In genomic region chr5:148856009-148856367, GRCh38 we compare ENCODE assay signal across 21 cellular contexts. TPM values are rescaled to one million over a fixed set of nuclear protein-coding genes. Genes with fewer than 3 reads are reported as not detected.
DNase-seq lines count a peak whose midpoint lies in the region; ATAC-seq and TF ChIP-seq lines count a peak whose summit lies in the region.
"Had no signal": no experiment of that assay in that cellular context is flagged by ENCODE, and none has a peak within 500 bp of the region (broad histone marks: within the 10 kb centered on the region; RNA-seq: fewer than 3 reads in every experiment).

No MANE protein-coding gene starts in this region.

- no peak for ATAC-seq in activated naive CD4-positive, alpha-beta T cell treated with anti-CD3 and anti-CD28 coated beads, Interleukin-2, amount 50 U/mL, for 72 hours
- ATAC-seq in T-cell (replicated peaks in 1 of 4) (peak in 1 of 4 experiments; percentile 22), lung (ENCODE audit: insufficient read depth, low FRiP score) (no peak)
- ATAC-seq: stimulated activated naive B cell treated with anti-CD40 and anti-IgM and Interleukin-4, amounts not matched to agents 10 μg/mL and 1 μg/mL and 100 μg/mL, for 72 hours had no signal

- H3K4me3 ChIP-seq in lung (no peak overlapping the region), thyroid gland (replicated peaks in 1 of 3) (no peak overlapping the region)
- H3K4me3 ChIP-seq: BLaER1, colonic mucosa had no signal

- no peak overlapping the region for H3K4me3 Mint-ChIP-seq in activated naive CD4-positive, alpha-beta T cell treated with anti-CD3 and anti-CD28 coated beads, Interleukin-2, amount 10 ng/mL, durations not matched to agents 7 days and 5 days
- H3K4me3 Mint-ChIP-seq in T-cell, result peak overlapping the region in 1 of 3 donors; percentile 6
- H3K4me3 Mint-ChIP-seq: mesothelial cell of epicardium; stimulated activated naive B cell treated with anti-CD40 and anti-IgM and Interleukin-4, amounts not matched to agents 10 μg/mL and 1 μg/mL and 100 μg/mL, for 72 hours had no signal

- H3K27ac ChIP-seq in lung (ENCODE audit: low read depth in 1 of 2, low read length in 1 of 2), result peak overlapping the region; percentile 4 to 29
- H3K27ac ChIP-seq in thyroid gland, result peak overlapping the region in 1 of 3 donors; percentile 12
- H3K27ac ChIP-seq: BLaER1, brain microvascular endothelial cell, colonic mucosa had no signal

- intact Hi-C loops in thyroid gland (cut with DNase I), result no loop called here
- intact Hi-C loops in posterior cingulate gyrus (cut with DNase I), result no loop called here

- TF ChIP-seq POLR2A in thyroid gland (IDR thresholded peaks at IDR 0.05), result no peak

- no peaks in the 10 kb centered on the region for H3K27me3 ChIP-seq in lung (ENCODE audit: control insufficient read depth, insufficient read depth)
- no peaks in the 10 kb centered on the region for H3K27me3 ChIP-seq in thyroid gland
- H3K27me3 ChIP-seq: BLaER1, brain microvascular endothelial cell, colonic mucosa had no signal

- H3K36me3 ChIP-seq in lung (ENCODE audit: control insufficient read depth in 2 of 2, insufficient read depth in 2 of 2, low read length in 2 of 2) (peaks cover 0 to 3% of the 10 kb centered on the region in 2 donors), thyroid gland (no peaks in the 10 kb centered on the region)
- H3K36me3 ChIP-seq: BLaER1, brain microvascular endothelial cell, colonic mucosa had no signal

- peaks cover 17% of the 10 kb centered on the region for H3K4me1 Mint-ChIP-seq in activated naive CD4-positive, alpha-beta T cell treated with anti-CD3 and anti-CD28 coated beads, Interleukin-2, amount 10 ng/mL, durations not matched to agents 7 days and 5 days
- H3K4me1 Mint-ChIP-seq in T-cell, result peaks cover 5 to 86% (median 53%) of the 10 kb centered on the region in 3 donors
- H3K4me1 Mint-ChIP-seq: mesothelial cell of epicardium had no signal

- no peak for DNase-seq in activated naive CD4-positive, alpha-beta T cell treated with anti-CD3 and anti-CD28 coated beads, Interleukin-2, amount 10 ng/mL, durations not matched to agents 7 days and 5 days
- no peak for DNase-seq in activated naive CD4-positive, alpha-beta T cell treated with anti-CD3 and anti-CD28 coated beads, Interleukin-2, amount 50 U/mL, for 72 hours (ENCODE audit: low spot score in 2 of 2)
- no peak for DNase-seq in T-cell
- DNase-seq in lung (ENCODE audit: low spot score), result no peak
- DNase-seq in thyroid gland, result peak; percentile 8 to 27
- DNase-seq in SHP77 (lab: John Stamatoyannopoulos, UW), result no peak
- no peak for DNase-seq in posterior cingulate gyrus
- DNase-seq in HT-29 (ENCODE audit: low spot score), result no peak
- DNase-seq: activated CD4-positive, alpha-beta T cell treated with anti-CD3 and anti-CD28 coated beads for 48 hours; brain microvascular endothelial cell; colonic mucosa; EL; NCI-H1105; NCI-H2029; NCI-H226; NCI-H82; SIG-M5; stimulated activated naive B cell treated with anti-CD40 and anti-IgM and Interleukin-4, amounts not matched to agents 10 μg/mL and 1 μg/mL and 100 μg/mL, for 72 hours had no signal

- peaks cover 19% of the 10 kb centered on the region for H3K27me3 Mint-ChIP-seq in activated naive CD4-positive, alpha-beta T cell treated with anti-CD3 and anti-CD28 coated beads, Interleukin-2, amount 10 ng/mL, durations not matched to agents 7 days and 5 days
- peaks cover 2 to 5% of the 10 kb centered on the region in 2 donors for H3K27me3 Mint-ChIP-seq in T-cell
- H3K27me3 Mint-ChIP-seq: stimulated activated naive B cell treated with anti-CD40 and anti-IgM and Interleukin-4, amounts not matched to agents 10 μg/mL and 1 μg/mL and 100 μg/mL, for 72 hours had no signal

- H3K4me1 ChIP-seq in lung (ENCODE audit: control insufficient read depth in 2 of 2, insufficient read depth in 2 of 2, low read length in 2 of 2) (peaks cover 13 to 27% of the 10 kb centered on the region in 2 donors), thyroid gland (peaks cover 16 to 17% of the 10 kb centered on the region in 2 donors)
- H3K4me1 ChIP-seq: colonic mucosa had no signal

- peak overlapping the region; percentile 77 for H3K27ac Mint-ChIP-seq in activated naive CD4-positive, alpha-beta T cell treated with anti-CD3 and anti-CD28 coated beads, Interleukin-2, amount 10 ng/mL, durations not matched to agents 7 days and 5 days
- no peak overlapping the region for H3K27ac Mint-ChIP-seq in activated naive CD4-positive, alpha-beta T cell treated with anti-CD3 and anti-CD28 coated beads, Interleukin-2, amount 50 U/mL, for 72 hours
- H3K27ac Mint-ChIP-seq in T-cell, result peak overlapping the region; percentile 86 to 94
- H3K27ac Mint-ChIP-seq: mesothelial cell of epicardium; stimulated activated naive B cell treated with anti-CD40 and anti-IgM and Interleukin-4, amounts not matched to agents 10 μg/mL and 1 μg/mL and 100 μg/mL, for 72 hours had no signal

- no peaks in the 10 kb centered on the region for H3K9me3 Mint-ChIP-seq in activated naive CD4-positive, alpha-beta T cell treated with anti-CD3 and anti-CD28 coated beads, Interleukin-2, amount 10 ng/mL, durations not matched to agents 7 days and 5 days
- H3K9me3 Mint-ChIP-seq in activated naive CD4-positive, alpha-beta T cell treated with anti-CD3 and anti-CD28 coated beads, Interleukin-2, amount 50 U/mL, for 72 hours, result no peaks in the 10 kb centered on the region
- H3K9me3 Mint-ChIP-seq in T-cell, result no peaks in the 10 kb centered on the region
- H3K9me3 Mint-ChIP-seq: mesothelial cell of epicardium; stimulated activated naive B cell treated with anti-CD40 and anti-IgM and Interleukin-4, amounts not matched to agents 10 μg/mL and 1 μg/mL and 100 μg/mL, for 72 hours had no signal

- no peak for TF ChIP-seq CTCF in lung (IDR thresholded peaks at IDR 0.05; ENCODE audit: control extremely low read depth, extremely low read depth)
- no peak for TF ChIP-seq CTCF in thyroid gland (IDR thresholded peaks at IDR 0.05)

- H3K36me3 Mint-ChIP-seq in activated naive CD4-positive, alpha-beta T cell treated with anti-CD3 and anti-CD28 coated beads, Interleukin-2, amount 10 ng/mL, durations not matched to agents 7 days and 5 days, result no peaks in the 10 kb centered on the region
- no peaks in the 10 kb centered on the region for H3K36me3 Mint-ChIP-seq in activated naive CD4-positive, alpha-beta T cell treated with anti-CD3 and anti-CD28 coated beads, Interleukin-2, amount 50 U/mL, for 72 hours
- no peaks in the 10 kb centered on the region for H3K36me3 Mint-ChIP-seq in T-cell
- H3K36me3 Mint-ChIP-seq: mesothelial cell of epicardium; stimulated activated naive B cell treated with anti-CD40 and anti-IgM and Interleukin-4, amounts not matched to agents 10 μg/mL and 1 μg/mL and 100 μg/mL, for 72 hours had no signal

- 60 to 82% methylated on average over 2 of the region's 2 CpGs for WGBS in lung, 2 donors
- 43 to 59% methylated on average over 1 to 2 of the region's 2 CpGs for WGBS in thyroid gland, 2 donors

- POLR2A ChIA-PET in T-cell (lab: Charles Lee), result no interaction called here

- CTCF ChIA-PET in activated naive CD4-positive, alpha-beta T cell treated with anti-CD3 and anti-CD28 coated beads, Interleukin-2, amount 10 ng/mL, durations not matched to agents 7 days and 5 days (lab: Charles Lee), result no interaction called here
- CTCF ChIA-PET in T-cell (lab: Charles Lee), result no interaction called here

- H3K9me3 ChIP-seq in lung (ENCODE audit: control insufficient read depth in 2 of 2, insufficient read depth in 1 of 2, low read length in 1 of 2), result no peaks in the 10 kb centered on the region
- no peaks in the 10 kb centered on the region for H3K9me3 ChIP-seq in thyroid gland
- H3K9me3 ChIP-seq: BLaER1, colonic mucosa had no signal

RNA-seq across cellular contexts. Expression of gene ADRB2, which starts 29.6 kb away (rescaled TPM):
- 1 to 10 TPM in 1 of 2 donors, under 1 TPM in 1; 0.29 to 1.1 TPM for total RNA-seq in activated naive CD4-positive, alpha-beta T cell treated with anti-CD3 and anti-CD28 coated beads, Interleukin-2, amount 50 U/mL, for 72 hours
- 10 to 100 TPM in 1 of 5 donors, 1 to 10 TPM in 4; 2.3 to 11.3 (median 7.2) TPM for total RNA-seq in T-cell
- 10 to 100 TPM in 1 of 2 donors, 1 to 10 TPM in 1; 8.0 to 18.4 TPM for total RNA-seq in lung
- 10 to 100 TPM in 1 of 2 donors, 1 to 10 TPM in 1; 3.5 to 11.0 TPM for polyA plus RNA-seq in lung
- total RNA-seq in thyroid gland, result 1 to 10 TPM; 1.1 to 5.1 (median 4.2) TPM
- total RNA-seq in HT-29 (2014; rRNA removed; shearing (Covaris generic)), result 0.60 and 0.64 TPM in 2 replicates
- polyA plus RNA-seq: neural cell had no signal

Comparison
In these comparisons a context has a peak if more than half of its experiments do, and no peak if none do; other contexts are left out.
1. H3K27ac Mint-ChIP-seq: peak in activated naive CD4-positive, alpha-beta T cell treated with anti-CD3 and anti-CD28 coated beads, Interleukin-2, amount 10 ng/mL, durations not matched to agents 7 days and 5 days (single experiment) and T-cell (2 of 2); none in activated naive CD4-positive, alpha-beta T cell treated with anti-CD3 and anti-CD28 coated beads, Interleukin-2, amount 50 U/mL, for 72 hours (0 of 2).
2. DNase-seq: peak in thyroid gland (2 of 2); none in activated naive CD4-positive, alpha-beta T cell treated with anti-CD3 and anti-CD28 coated beads, Interleukin-2, amount 10 ng/mL, durations not matched to agents 7 days and 5 days (single experiment), activated naive CD4-positive, alpha-beta T cell treated with anti-CD3 and anti-CD28 coated beads, Interleukin-2, amount 50 U/mL, for 72 hours (0 of 2), T-cell (0 of 34), lung (single experiment), SHP77 (0 of 2), posterior cingulate gyrus (0 of 10) and HT-29 (single experiment).